ENCODE assay signal across 13 cellular contexts in the genomic region with DNA sequence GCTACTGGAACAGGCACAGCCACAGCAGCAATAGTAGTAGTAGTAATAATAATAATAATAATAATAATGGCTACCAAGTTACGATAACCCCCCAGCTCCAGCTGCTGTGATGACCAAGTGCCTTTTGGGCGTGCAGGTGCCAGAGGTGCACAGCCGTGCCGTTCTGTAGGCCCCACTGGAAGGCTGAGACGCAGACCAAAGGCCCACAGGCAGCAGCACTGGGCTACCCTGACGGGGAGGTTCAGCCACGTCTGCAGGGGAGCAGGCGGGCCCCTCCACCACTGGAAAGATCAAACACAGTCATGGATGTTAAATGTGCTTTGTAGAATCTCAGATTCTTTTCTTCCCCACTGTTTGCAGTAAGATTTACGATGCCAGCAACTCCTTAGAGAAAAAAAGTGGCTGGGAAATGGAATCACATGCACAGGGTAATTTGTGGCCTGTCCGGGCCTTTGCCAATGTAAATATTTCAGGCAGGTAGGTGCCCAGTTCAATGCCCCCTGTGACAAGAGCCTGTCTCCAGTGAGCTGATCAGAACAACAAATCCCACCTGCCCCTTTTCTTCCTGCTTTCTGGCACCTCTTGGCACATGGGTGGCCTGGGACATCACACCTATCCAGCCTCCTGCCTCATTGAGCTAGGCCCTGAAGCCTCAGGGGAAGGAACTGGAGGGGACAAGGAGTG. TPM values are rescaled to one million over a fixed set of nuclear protein-coding genes. Genes with fewer than 3 reads are reported as not detected.
DNase-seq lines count a peak whose midpoint lies in the region; TF ChIP-seq lines count a peak whose summit lies in the region.
"Had no signal": no experiment of that assay in that cellular context is flagged by ENCODE, and none has a peak within 500 bp of the region (broad histone marks: within the 10 kb centered on the region; RNA-seq: fewer than 3 reads in every experiment).

No MANE protein-coding gene starts in this region.

- H2AFZ ChIP-seq in neural progenitor cell (replicated peaks) = no peak overlapping the region

- peak overlapping the region; percentile 64 for H3K27ac Mint-ChIP-seq in Caco-2 (ENCODE audit: unreplicated experiment)
- peak overlapping the region in 4 of 5 experiments; percentile 12 to 96 (median 90) for H3K27ac Mint-ChIP-seq in brain
- H3K27ac Mint-ChIP-seq in neural progenitor cell = peak overlapping the region; percentile 71
- H3K27ac Mint-ChIP-seq: CD8-positive, alpha-beta T cell had no signal

- H3K36me3 ChIP-seq in Caco-2 (ENCODE audit: control insufficient read depth, insufficient read depth, low read length) (no peaks in the 10 kb centered on the region), neural progenitor cell (no peaks in the 10 kb centered on the region)
- H3K36me3 ChIP-seq: thoracic aorta had no signal

- peaks cover 65% of the 10 kb centered on the region for H3K4me1 ChIP-seq in Caco-2
- peaks cover 73% of the 10 kb centered on the region for H3K4me1 ChIP-seq in neural progenitor cell

- CTCF ChIA-PET in Caco-2 (lab: Charles Lee) = interaction anchor here (1.0 kb wide), 1 partner anchor 29 kb away, joined by 4 read pairs; no protein-coding TSS in a partner anchor

- POLR2A ChIA-PET in Caco-2 (lab: Charles Lee) = interaction anchor here (1.8 kb wide), 1 partner anchor 33 kb away, joined by 6 read pairs; the partner anchor contains the start of gene CCDC85C

- H3K27me3 ChIP-seq in Caco-2 (replicated peaks; ENCODE audit: control insufficient read depth, insufficient read depth, low read length) (no peaks in the 10 kb centered on the region), neural progenitor cell (no peaks in the 10 kb centered on the region)

- no peak overlapping the region for H3K9ac ChIP-seq in neural progenitor cell

- intact Hi-C loops in Caco-2 (cut with micrococcal nuclease; ENCODE audit: unreplicated experiment) = no loop called here

- peak overlapping the region; percentile 70 for H3K4me2 ChIP-seq in neural progenitor cell

- no peak overlapping the region for H3K4me3 ChIP-seq in Caco-2 (ENCODE audit: low read depth, low read length)
- H3K4me3 ChIP-seq in neural progenitor cell = no peak overlapping the region
- H3K4me3 ChIP-seq: thoracic aorta had no signal

- H3K36me3 Mint-ChIP-seq in Caco-2 (ENCODE audit: insufficient read depth, unreplicated experiment) = peaks cover 22% of the 10 kb centered on the region
- H3K36me3 Mint-ChIP-seq in brain = no peaks in the 10 kb centered on the region
- H3K36me3 Mint-ChIP-seq in neural progenitor cell = peaks cover 8% of the 10 kb centered on the region
- H3K36me3 Mint-ChIP-seq: CD8-positive, alpha-beta T cell had no signal

- no peak for TF ChIP-seq CTCF in Caco-2 (IDR thresholded peaks at IDR 0.05; ENCODE audit: insufficient read depth in 1 of 2, low read depth in 1 of 2, low read length in 1 of 2, severe bottlenecking in 1 of 2, unreplicated experiment in 1 of 2)
- TF ChIP-seq CTCF in brain (conservative IDR thresholded peaks at IDR 0.05) = no peak
- no peak for TF ChIP-seq CTCF in neural progenitor cell (IDR thresholded peaks at IDR 0.05)

- H3F3A ChIP-seq in neural progenitor cell (ENCODE audit: low read depth) = peaks cover 47% of the 10 kb centered on the region

- peaks cover 96% of the 10 kb centered on the region for H3K79me2 ChIP-seq in neural progenitor cell (ENCODE audit: low read depth)

- BruUV-seq in Caco-2 (replicated peaks; lab: Mats Ljungman, UMichigan) = no TSS peak

- H3K27ac ChIP-seq in neural progenitor cell = peak overlapping the region; percentile 76
- H3K27ac ChIP-seq: thoracic aorta had no signal

- H3K9me3 Mint-ChIP-seq in Caco-2 (ENCODE audit: unreplicated experiment) = no peaks in the 10 kb centered on the region
- peaks cover 0 to 2% (median 0%) of the 10 kb centered on the region in 5 experiments for H3K9me3 Mint-ChIP-seq in brain
- H3K9me3 Mint-ChIP-seq in neural progenitor cell = no peaks in the 10 kb centered on the region
- H3K9me3 Mint-ChIP-seq: activated T-cell treated with anti-CD3 and anti-CD28 coated beads, Interleukin-2, amount 50 U/mL, for 4 hours; CD8-positive, alpha-beta T cell had no signal

- peaks cover 100% of the 10 kb centered on the region for H4K20me1 ChIP-seq in neural progenitor cell (ENCODE audit: low read depth)

- no peak overlapping the region for H3K4me3 Mint-ChIP-seq in Caco-2 (ENCODE audit: unreplicated experiment)
- H3K4me3 Mint-ChIP-seq in brain = peak overlapping the region in 3 of 5 experiments; percentile 46 to 73 (median 52)
- peak overlapping the region; percentile 46 for H3K4me3 Mint-ChIP-seq in neural progenitor cell
- H3K4me3 Mint-ChIP-seq: activated T-cell treated with anti-CD3 and anti-CD28 coated beads, Interleukin-2, amount 50 U/mL, for 4 hours; CD8-positive, alpha-beta T cell had no signal

- H3K4me1 Mint-ChIP-seq in Caco-2 (ENCODE audit: low read depth, unreplicated experiment) (peaks cover 40% of the 10 kb centered on the region), brain (peaks cover 97% of the 10 kb centered on the region), neural progenitor cell (peaks cover 89% of the 10 kb centered on the region)

- no peaks in the 10 kb centered on the region for H3K27me3 Mint-ChIP-seq in Caco-2 (ENCODE audit: insufficient read depth, unreplicated experiment)
- no peaks in the 10 kb centered on the region for H3K27me3 Mint-ChIP-seq in brain
- H3K27me3 Mint-ChIP-seq in neural progenitor cell (ENCODE audit: insufficient read depth, low read depth) = peaks cover 11% of the 10 kb centered on the region

- H3K9me3 ChIP-seq in Caco-2 (no peaks in the 10 kb centered on the region), neural progenitor cell (ENCODE audit: low read depth) (no peaks in the 10 kb centered on the region)
- H3K9me3 ChIP-seq: thoracic aorta had no signal

- DNase-seq in Caco-2 (no peak), NCI-H1105 (lab: John Stamatoyannopoulos, UW) (peak; percentile 77), neural progenitor cell (ENCODE audit: low spot score) (no peak), islet precursor cell (no peak), NCI-H524 treated with DMSO at 0.1 percent for 48 hours (lab: John Stamatoyannopoulos, UW) (no peak), NCI-H82 treated with DMSO at 0.1 percent for 48 hours (lab: John Stamatoyannopoulos, UW; ENCODE audit: unreplicated experiment) (no peak)
- no peak for DNase-seq in activated CD4-positive, CD25-positive, alpha-beta regulatory T cell (lab: John Stamatoyannopoulos, UW)
- DNase-seq: activated T-cell treated with anti-CD3 and anti-CD28 coated beads, Interleukin-2, amount 50 U/mL, for 4 hours; erythroblast; NCI-H1048 had no signal

RNA-seq across cellular contexts. Expression of gene CCDC85C, which starts 32.6 kb away (rescaled TPM):
- total RNA-seq in Caco-2 (2022) (69.1 and 76.2 TPM in 2 replicates), neural progenitor cell (ENCODE audit: low replicate concordance) (19.0 and 41.3 TPM in 2 replicates)
- polyA plus RNA-seq in brain (ENCODE audit: insufficient read depth, low read depth, low replicate concordance) = 41.4 TPM
